1 cellular context compared by ENCODE assay signal in genomic region chr10:30773501-30773900, GRCh38.
A peak's percentile ranks its signal among the peaks of the same experiment; 100 is the strongest.
TF ChIP-seq lines count a peak whose summit lies in the region.

No MANE protein-coding gene starts in this region.

TF ChIP-seq in HepG2, 621 proteins besides CTCF, POLR2A, EP300 and RAD21 (continued from another document):
- TF ChIP-seq, protein P1, sequence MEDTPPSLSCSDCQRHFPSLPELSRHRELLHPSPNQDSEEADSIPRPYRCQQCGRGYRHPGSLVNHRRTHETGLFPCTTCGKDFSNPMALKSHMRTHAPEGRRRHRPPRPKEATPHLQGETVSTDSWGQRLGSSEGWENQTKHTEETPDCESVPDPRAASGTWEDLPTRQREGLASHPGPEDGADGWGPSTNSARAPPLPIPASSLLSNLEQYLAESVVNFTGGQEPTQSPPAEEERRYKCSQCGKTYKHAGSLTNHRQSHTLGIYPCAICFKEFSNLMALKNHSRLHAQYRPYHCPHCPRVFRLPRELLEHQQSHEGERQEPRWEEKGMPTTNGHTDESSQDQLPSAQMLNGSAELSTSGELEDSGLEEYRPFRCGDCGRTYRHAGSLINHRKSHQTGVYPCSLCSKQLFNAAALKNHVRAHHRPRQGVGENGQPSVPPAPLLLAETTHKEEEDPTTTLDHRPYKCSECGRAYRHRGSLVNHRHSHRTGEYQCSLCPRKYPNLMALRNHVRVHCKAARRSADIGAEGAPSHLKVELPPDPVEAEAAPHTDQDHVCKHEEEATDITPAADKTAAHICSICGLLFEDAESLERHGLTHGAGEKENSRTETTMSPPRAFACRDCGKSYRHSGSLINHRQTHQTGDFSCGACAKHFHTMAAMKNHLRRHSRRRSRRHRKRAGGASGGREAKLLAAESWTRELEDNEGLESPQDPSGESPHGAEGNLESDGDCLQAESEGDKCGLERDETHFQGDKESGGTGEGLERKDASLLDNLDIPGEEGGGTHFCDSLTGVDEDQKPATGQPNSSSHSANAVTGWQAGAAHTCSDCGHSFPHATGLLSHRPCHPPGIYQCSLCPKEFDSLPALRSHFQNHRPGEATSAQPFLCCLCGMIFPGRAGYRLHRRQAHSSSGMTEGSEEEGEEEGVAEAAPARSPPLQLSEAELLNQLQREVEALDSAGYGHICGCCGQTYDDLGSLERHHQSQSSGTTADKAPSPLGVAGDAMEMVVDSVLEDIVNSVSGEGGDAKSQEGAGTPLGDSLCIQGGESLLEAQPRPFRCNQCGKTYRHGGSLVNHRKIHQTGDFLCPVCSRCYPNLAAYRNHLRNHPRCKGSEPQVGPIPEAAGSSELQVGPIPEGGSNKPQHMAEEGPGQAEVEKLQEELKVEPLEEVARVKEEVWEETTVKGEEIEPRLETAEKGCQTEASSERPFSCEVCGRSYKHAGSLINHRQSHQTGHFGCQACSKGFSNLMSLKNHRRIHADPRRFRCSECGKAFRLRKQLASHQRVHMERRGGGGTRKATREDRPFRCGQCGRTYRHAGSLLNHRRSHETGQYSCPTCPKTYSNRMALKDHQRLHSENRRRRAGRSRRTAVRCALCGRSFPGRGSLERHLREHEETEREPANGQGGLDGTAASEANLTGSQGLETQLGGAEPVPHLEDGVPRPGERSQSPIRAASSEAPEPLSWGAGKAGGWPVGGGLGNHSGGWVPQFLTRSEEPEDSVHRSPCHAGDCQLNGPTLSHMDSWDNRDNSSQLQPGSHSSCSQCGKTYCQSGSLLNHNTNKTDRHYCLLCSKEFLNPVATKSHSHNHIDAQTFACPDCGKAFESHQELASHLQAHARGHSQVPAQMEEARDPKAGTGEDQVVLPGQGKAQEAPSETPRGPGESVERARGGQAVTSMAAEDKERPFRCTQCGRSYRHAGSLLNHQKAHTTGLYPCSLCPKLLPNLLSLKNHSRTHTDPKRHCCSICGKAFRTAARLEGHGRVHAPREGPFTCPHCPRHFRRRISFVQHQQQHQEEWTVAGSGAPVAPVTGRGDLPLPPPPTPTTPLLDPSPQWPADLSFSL (CRISPR knock-in tag; IDR thresholded peaks at IDR 0.05), result peak; percentile 77
- TF ChIP-seq, protein P2, sequence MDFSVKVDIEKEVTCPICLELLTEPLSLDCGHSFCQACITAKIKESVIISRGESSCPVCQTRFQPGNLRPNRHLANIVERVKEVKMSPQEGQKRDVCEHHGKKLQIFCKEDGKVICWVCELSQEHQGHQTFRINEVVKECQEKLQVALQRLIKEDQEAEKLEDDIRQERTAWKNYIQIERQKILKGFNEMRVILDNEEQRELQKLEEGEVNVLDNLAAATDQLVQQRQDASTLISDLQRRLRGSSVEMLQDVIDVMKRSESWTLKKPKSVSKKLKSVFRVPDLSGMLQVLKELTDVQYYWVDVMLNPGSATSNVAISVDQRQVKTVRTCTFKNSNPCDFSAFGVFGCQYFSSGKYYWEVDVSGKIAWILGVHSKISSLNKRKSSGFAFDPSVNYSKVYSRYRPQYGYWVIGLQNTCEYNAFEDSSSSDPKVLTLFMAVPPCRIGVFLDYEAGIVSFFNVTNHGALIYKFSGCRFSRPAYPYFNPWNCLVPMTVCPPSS (IDR thresholded peaks at IDR 0.05), result 0 out of 2 replicates have a peak, but pooled peaks have one; percentile 74
- TF ChIP-seq, protein P3, sequence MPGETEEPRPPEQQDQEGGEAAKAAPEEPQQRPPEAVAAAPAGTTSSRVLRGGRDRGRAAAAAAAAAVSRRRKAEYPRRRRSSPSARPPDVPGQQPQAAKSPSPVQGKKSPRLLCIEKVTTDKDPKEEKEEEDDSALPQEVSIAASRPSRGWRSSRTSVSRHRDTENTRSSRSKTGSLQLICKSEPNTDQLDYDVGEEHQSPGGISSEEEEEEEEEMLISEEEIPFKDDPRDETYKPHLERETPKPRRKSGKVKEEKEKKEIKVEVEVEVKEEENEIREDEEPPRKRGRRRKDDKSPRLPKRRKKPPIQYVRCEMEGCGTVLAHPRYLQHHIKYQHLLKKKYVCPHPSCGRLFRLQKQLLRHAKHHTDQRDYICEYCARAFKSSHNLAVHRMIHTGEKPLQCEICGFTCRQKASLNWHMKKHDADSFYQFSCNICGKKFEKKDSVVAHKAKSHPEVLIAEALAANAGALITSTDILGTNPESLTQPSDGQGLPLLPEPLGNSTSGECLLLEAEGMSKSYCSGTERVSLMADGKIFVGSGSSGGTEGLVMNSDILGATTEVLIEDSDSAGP (CRISPR knock-in tag; IDR thresholded peaks at IDR 0.05; ENCODE audit: borderline replicate concordance), result no peak
- TF ChIP-seq GABPA (IDR thresholded peaks at IDR 0.05; ENCODE audit: low read depth, low read length) (no peak), GABPA (CRISPR knock-in tag; IDR thresholded peaks at IDR 0.05; ENCODE audit: low read depth) (no peak), TFDP2 (CRISPR knock-in tag; IDR thresholded peaks at IDR 0.05) (no peak), ZNF235 (CRISPR knock-in tag; IDR thresholded peaks at IDR 0.05; ENCODE audit: borderline replicate concordance) (no peak)
